In the genomic region with DNA sequence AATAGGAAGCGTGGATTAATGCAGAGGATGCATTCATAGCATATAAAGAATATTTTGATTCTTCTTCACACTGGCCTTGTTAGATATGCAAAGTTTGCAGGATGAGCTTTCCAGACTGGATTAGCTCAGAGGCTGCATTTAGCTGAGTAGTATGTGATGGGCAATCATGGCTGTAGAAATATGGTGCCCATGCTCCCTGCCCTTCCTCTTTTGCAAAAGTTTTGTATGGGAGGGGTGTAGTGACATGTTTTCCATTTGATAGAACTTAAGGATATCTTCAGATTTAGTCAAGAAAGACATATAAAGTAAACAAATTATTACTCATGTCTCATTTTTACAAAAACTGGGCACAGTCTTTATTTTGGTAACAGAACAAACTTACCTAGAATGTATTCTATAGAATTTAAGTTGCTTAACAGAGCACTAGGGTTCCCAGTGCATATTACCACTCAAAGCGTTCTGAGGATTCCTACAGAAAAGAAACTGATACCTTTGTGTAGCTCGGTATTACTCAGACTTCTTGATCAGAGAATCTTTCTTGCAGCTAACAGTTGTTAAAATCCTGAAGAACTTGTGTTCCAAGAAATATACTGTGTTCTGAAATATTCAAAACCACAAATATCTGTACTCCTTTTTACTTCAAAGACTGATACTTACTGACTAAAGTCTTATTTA, we compare ENCODE assay signal across 18 cellular contexts.
"Had no signal": no experiment of that assay in that cellular context is flagged by ENCODE, and none has a peak within 500 bp of the region (broad histone marks: within the 10 kb centered on the region; RNA-seq: fewer than 3 reads in every experiment).

No MANE protein-coding gene starts in this region.

- H3K4me1 ChIP-seq: body of pancreas, foreskin keratinocyte, lower lobe of right lung had no signal

- H3K4me3 ChIP-seq: body of pancreas, coronary artery, lower lobe of right lung, skin epidermis had no signal

- ATAC-seq: body of pancreas, foreskin keratinocyte, left cardiac atrium, lower lobe of right lung had no signal

- H3K9me3 ChIP-seq: body of pancreas, lower lobe of right lung, neutrophil had no signal

- DNase-seq: activated CD4-positive, alpha-beta T cell treated with anti-CD3 and anti-CD28 coated beads, Interleukin-2, amount 50 U/mL, for 1 hour; activated CD8-positive, alpha-beta memory T cell treated with anti-CD3 and anti-CD28 coated beads, Interleukin-2, amount 50 U/mL, for 4 hours; activated gamma-delta T cell treated with Interleukin-2 at 50 U/mL for 16 hours; amniotic stem cell; body of pancreas; central memory CD4-positive, alpha-beta T cell; effector CD4-positive, alpha-beta T cell; foreskin keratinocyte; left cardiac atrium; lower lobe of right lung; midbrain; posterior cingulate gyrus; trophoblast cell; WERI-Rb-1 had no signal

- H3K27ac ChIP-seq: body of pancreas, coronary artery, foreskin keratinocyte, lower lobe of right lung, neutrophil, skin epidermis, WERI-Rb-1 had no signal

- FAIRE-seq: endothelial cell of umbilical vein had no signal

- H3K27me3 ChIP-seq: body of pancreas, foreskin keratinocyte, neutrophil had no signal
